21 cellular contexts compared by ENCODE assay signal in genomic region chr10:67816719-67817118, GRCh38.
"Had no signal": no experiment of that assay in that cellular context is flagged by ENCODE, and none has a peak within 500 bp of the region (broad histone marks: within the 10 kb centered on the region; RNA-seq: fewer than 3 reads in every experiment).

No MANE protein-coding gene starts in this region.

- H3K9me3 ChIP-seq: SK-N-SH, tibial nerve, uterus had no signal

- H3K36me3 ChIP-seq: tibial nerve, uterus had no signal

- H3K36me3 Mint-ChIP-seq: activated naive CD4-positive, alpha-beta T cell treated with anti-CD3 and anti-CD28 coated beads, Interleukin-2, amount 50 U/mL, for 24 hours; WTC11 had no signal

- H3K4me3 ChIP-seq: smooth muscle cell, tibial nerve, uterus had no signal

- DNase-seq: activated CD4-positive, alpha-beta T cell treated with anti-CD3 and anti-CD28 coated beads for 48 hours; activated effector memory CD4-positive, alpha-beta T cell treated with Interleukin-2 at 50 U/mL for 16 hours; amniotic stem cell; effector memory CD4-positive, alpha-beta T cell; hypothalamus; islet precursor cell; left colon; mammary epithelial cell; midbrain; SK-N-SH; stimulated activated CD4-positive, alpha-beta T cell treated with anti-CD3 and anti-CD28 coated beads, Interleukin-4, amount 100 ng/mL, for 24 hours; stimulated activated naive CD4-positive, alpha-beta T cell; uterus had no signal

- H3K79me2 ChIP-seq: parathyroid adenoma had no signal

- ATAC-seq: left colon, sciatic nerve, WTC11 had no signal

- H3K4me2 ChIP-seq: SK-N-SH, smooth muscle cell had no signal

- H3K4me1 ChIP-seq: parathyroid adenoma, tibial nerve had no signal

- H3K27me3 ChIP-seq: tibial nerve, uterus had no signal

- H3K9ac ChIP-seq: parathyroid adenoma, SK-N-SH had no signal

- H3K9me3 Mint-ChIP-seq: activated naive CD4-positive, alpha-beta T cell treated with anti-CD3 and anti-CD28 coated beads, Interleukin-2, amount 50 U/mL, for 24 hours; WTC11 had no signal

- H2AFZ ChIP-seq: parathyroid adenoma had no signal

- H3K4me3 Mint-ChIP-seq: activated naive CD4-positive, alpha-beta T cell treated with anti-CD3 and anti-CD28 coated beads, Interleukin-2, amount 50 U/mL, for 24 hours; dendritic cell treated with granulocyte-macrophage colony-stimulating factor and Interleukin-4, amounts not matched to agents 40 ng/mL and 50 ng/mL, for 4 days; nephron; WTC11 had no signal

- H3K4me1 Mint-ChIP-seq: activated naive CD4-positive, alpha-beta T cell treated with anti-CD3 and anti-CD28 coated beads, Interleukin-2, amount 50 U/mL, for 24 hours; nephron; WTC11 had no signal

- H3K27ac Mint-ChIP-seq: activated naive CD4-positive, alpha-beta T cell treated with anti-CD3 and anti-CD28 coated beads, Interleukin-2, amount 50 U/mL, for 24 hours; dendritic cell treated with granulocyte-macrophage colony-stimulating factor and Interleukin-4, amounts not matched to agents 40 ng/mL and 50 ng/mL, for 4 days; nephron; WTC11 had no signal

- H3K27ac ChIP-seq: parathyroid adenoma, tibial nerve, uterus had no signal

- H3K9me2 ChIP-seq: SK-N-SH had no signal

- H3K27me3 Mint-ChIP-seq: activated naive CD4-positive, alpha-beta T cell treated with anti-CD3 and anti-CD28 coated beads, Interleukin-2, amount 50 U/mL, for 24 hours; dendritic cell treated with granulocyte-macrophage colony-stimulating factor and Interleukin-4, amounts not matched to agents 40 ng/mL and 50 ng/mL, for 4 days had no signal
